ENCODE assay signal across 31 cellular contexts in the genomic region with DNA sequence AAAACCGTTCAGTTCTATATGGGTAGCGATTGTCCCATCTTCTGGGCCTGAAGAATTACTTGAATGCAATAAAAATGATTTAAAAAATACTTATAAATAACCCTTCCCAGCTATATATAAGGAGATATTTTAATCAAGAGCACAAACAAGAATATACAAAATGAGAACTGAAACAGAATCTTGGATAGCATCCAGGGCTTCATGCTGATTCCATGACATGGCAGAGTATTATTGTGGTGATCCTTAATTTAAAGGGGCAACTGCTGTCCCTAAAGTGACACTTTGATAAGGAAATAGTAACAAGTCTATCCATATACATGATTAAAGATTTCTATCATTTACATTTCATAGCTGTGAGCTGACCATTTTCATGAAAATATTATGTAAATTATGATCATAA. TPM values are rescaled to one million over a fixed set of nuclear protein-coding genes. Genes with fewer than 3 reads are reported as not detected.
"Had no signal": no experiment of that assay in that cellular context is flagged by ENCODE, and none has a peak within 500 bp of the region (broad histone marks: within the 10 kb centered on the region; RNA-seq: fewer than 3 reads in every experiment).

No MANE protein-coding gene starts in this region.

- H3K9me3 ChIP-seq: esophagus muscularis mucosa, gastroesophageal sphincter, heart left ventricle, left lung, prostate gland, right atrium auricular region, stomach, testis, tibial artery had no signal

- H3K4me1 Mint-ChIP-seq: nephron; neural progenitor cell; stimulated activated effector memory CD8-positive, alpha-beta T cell treated with anti-CD3 and anti-CD28 coated beads, Interleukin-12 subunit alpha, Interleukin-12 subunit beta, amount 100 ng/mL, for 72 hours had no signal

- ATAC-seq: foreskin keratinocyte; gastroesophageal sphincter; left cardiac atrium; left lung; naive thymus-derived CD4-positive, alpha-beta T cell; sciatic nerve; stimulated activated effector memory CD8-positive, alpha-beta T cell treated with anti-CD3 and anti-CD28 coated beads, Interleukin-12 subunit alpha, Interleukin-12 subunit beta, amount 100 ng/mL, for 72 hours had no signal

- H3K9me3 Mint-ChIP-seq: naive thymus-derived CD4-positive, alpha-beta T cell; nephron; neural progenitor cell; stimulated activated effector memory CD8-positive, alpha-beta T cell treated with anti-CD3 and anti-CD28 coated beads, Interleukin-12 subunit alpha, Interleukin-12 subunit beta, amount 100 ng/mL, for 72 hours; type B pancreatic cell had no signal

- H3K4me1 ChIP-seq: esophagus muscularis mucosa, foreskin keratinocyte, gastroesophageal sphincter, left lung, neural progenitor cell, parathyroid adenoma, prostate gland, right atrium auricular region, testis, tibial artery had no signal

- H3K27me3 ChIP-seq: esophagus muscularis mucosa, foreskin keratinocyte, gastroesophageal sphincter, heart left ventricle, hepatocyte, left lung, neural progenitor cell, right atrium auricular region, stomach, testis, tibial artery had no signal

- H3K4me3 Mint-ChIP-seq: naive thymus-derived CD4-positive, alpha-beta T cell; nephron; neural progenitor cell; stimulated activated effector memory CD8-positive, alpha-beta T cell treated with anti-CD3 and anti-CD28 coated beads, Interleukin-12 subunit alpha, Interleukin-12 subunit beta, amount 100 ng/mL, for 72 hours; type B pancreatic cell had no signal

- DNase-seq: dermis blood vessel endothelial cell; effector memory CD4-positive, alpha-beta T cell; foreskin keratinocyte; heart left ventricle; kidney; left cardiac atrium; left lung; mesendoderm; midbrain; naive thymus-derived CD4-positive, alpha-beta T cell; stimulated activated CD4-positive, alpha-beta T cell treated with anti-CD3 and anti-CD28 coated beads, Interleukin-2, amount 100 ng/mL, for 24 hours; stimulated activated CD4-positive, alpha-beta T cell treated with anti-CD3 and anti-CD28 coated beads, Interleukin-4, amount 100 ng/mL, for 24 hours; stimulated activated naive CD4-positive, alpha-beta T cell treated with Interleukin-2 at 50 U/mL for 16 hours; stomach; testis; tibial artery had no signal

- H3K27ac ChIP-seq: esophagus muscularis mucosa, foreskin keratinocyte, gastroesophageal sphincter, hepatocyte, left lung, neural progenitor cell, parathyroid adenoma, prostate gland, right atrium auricular region, stomach, testis, tibial artery had no signal

- H3K27me3 Mint-ChIP-seq: type B pancreatic cell had no signal

- H3K27ac Mint-ChIP-seq: nephron; neural progenitor cell; stimulated activated effector memory CD8-positive, alpha-beta T cell treated with anti-CD3 and anti-CD28 coated beads, Interleukin-12 subunit alpha, Interleukin-12 subunit beta, amount 100 ng/mL, for 72 hours; type B pancreatic cell had no signal

- H3K4me3 ChIP-seq: esophagus muscularis mucosa, gastroesophageal sphincter, heart left ventricle, hepatocyte, left lung, neural progenitor cell, prostate gland, right atrium auricular region, stomach, testis, tibial artery had no signal

RNA-seq across cellular contexts. Expression of a gene that starts 29.5 kb away (rescaled TPM):
- total RNA-seq: epithelial cell of proximal tubule; foreskin keratinocyte; naive thymus-derived CD4-positive, alpha-beta T cell had no signal
- polyA plus RNA-seq: foreskin keratinocyte; naive thymus-derived CD4-positive, alpha-beta T cell; stomach had no signal

RNA-seq across cellular contexts. Expression of a gene that starts 58.9 kb away (rescaled TPM):
- total RNA-seq: epithelial cell of proximal tubule; fibroblast of lung; foreskin keratinocyte; naive thymus-derived CD4-positive, alpha-beta T cell; osteoblast; skeletal muscle tissue had no signal
- polyA plus RNA-seq: fibroblast of lung; foreskin keratinocyte; naive thymus-derived CD4-positive, alpha-beta T cell had no signal
